In the genomic region with DNA sequence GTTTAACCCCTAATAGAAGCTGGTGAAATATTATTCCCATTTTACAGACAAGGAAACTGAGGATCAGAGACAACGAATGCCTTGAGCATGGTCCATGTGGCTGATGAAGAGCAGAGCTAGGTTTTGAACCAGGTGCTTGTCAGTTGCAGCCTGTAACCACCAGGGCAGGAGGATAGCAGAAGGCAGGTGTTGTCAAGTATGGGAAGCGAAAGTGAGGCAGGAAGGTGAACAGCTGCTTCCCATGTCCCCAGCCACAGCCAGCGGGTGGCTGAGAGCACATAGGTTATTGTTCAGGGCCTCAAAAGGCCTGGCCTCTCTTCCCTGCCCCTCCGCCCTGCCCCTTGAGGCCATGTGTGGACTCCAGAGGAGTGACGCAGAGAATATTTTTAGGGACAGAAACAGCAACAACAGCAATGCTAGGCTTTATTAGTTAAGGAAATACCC, we compare ENCODE assay signal across 8 cellular contexts. TPM values are rescaled to one million over a fixed set of nuclear protein-coding genes. Genes with fewer than 3 reads are reported as not detected.
DNase-seq lines count a peak whose midpoint lies in the region; ATAC-seq, FAIRE-seq and TF ChIP-seq lines count a peak whose summit lies in the region.

No MANE protein-coding gene starts in this region.

- no peaks in the 10 kb centered on the region for H3K79me2 ChIP-seq in OCI-LY3 (ENCODE audit: low read length)

- H3K36me3 ChIP-seq in left ventricle myocardium inferior (no peaks in the 10 kb centered on the region), OCI-LY3 (replicated peaks; ENCODE audit: low read depth, low read length) (no peaks in the 10 kb centered on the region), kidney (ENCODE audit: control insufficient read depth in 1 of 2, insufficient read depth in 2 of 2, low read length in 2 of 2) (no peaks in the 10 kb centered on the region)

- peak overlapping the region; percentile 74 for H2AFZ ChIP-seq in OCI-LY3 (ENCODE audit: low read depth, low read length)

- DNase-seq in left ventricle myocardium inferior (peak; percentile 32), cardiac septum (ENCODE audit: low spot score) (no peak), retinal pigment epithelial cell (ENCODE audit: low read depth) (no peak), C1 segment of cervical spinal cord (lab: John Stamatoyannopoulos, UW) (no peak), kidney (no peak)
- DNase-seq in stimulated activated CD4-positive, alpha-beta T cell treated with anti-CD3 and anti-CD28 coated beads, Interleukin-15, amount 100 ng/mL, for 24 hours, result no peak

- peak overlapping the region; percentile 55 for H3K4me2 ChIP-seq in OCI-LY3 (ENCODE audit: low read length)

- H3K27me3 ChIP-seq in left ventricle myocardium inferior (ENCODE audit: low read depth) (peaks cover 47% of the 10 kb centered on the region), OCI-LY3 (ENCODE audit: low read depth, low read length) (no peaks in the 10 kb centered on the region)

- no peaks in the 10 kb centered on the region for H4K20me1 ChIP-seq in OCI-LY3 (ENCODE audit: insufficient read depth, low read length)

- FAIRE-seq in kidney (lab: Jason Lieb, UNC), result no peak

- H3K9ac ChIP-seq in OCI-LY3 (ENCODE audit: low read length) (peak overlapping the region; percentile 33; the same call in 1 of the 2 replicates), kidney (ENCODE audit: low read length in 2 of 2) (no peak overlapping the region)

- TF ChIP-seq CTCF in left ventricle myocardium inferior (IDR thresholded peaks at IDR 0.05; ENCODE audit: borderline replicate concordance), result peak; percentile 41
- TF ChIP-seq CTCF in OCI-LY3 (IDR thresholded peaks at IDR 0.05; ENCODE audit: low read depth, low read length), result no peak
- peak; percentile 4 for TF ChIP-seq CTCF in retinal pigment epithelial cell (conservative IDR thresholded peaks at IDR 0.05; ENCODE audit: low read depth, low read length)
- TF ChIP-seq CTCF in kidney (IDR thresholded peaks at IDR 0.05; ENCODE audit: borderline replicate concordance, extremely low read depth, insufficient read depth), result no peak

- peak overlapping the region; percentile 36 for H3K27ac ChIP-seq in left ventricle myocardium inferior (replicated peaks)
- H3K27ac ChIP-seq in OCI-LY3 (ENCODE audit: low read length), result peak overlapping the region; percentile 40
- no peak overlapping the region for H3K27ac ChIP-seq in kidney (ENCODE audit: low read depth in 2 of 2, low read length in 2 of 2)

- H3K4me1 ChIP-seq in left ventricle myocardium inferior, result peaks cover 6% of the 10 kb centered on the region
- H3K4me1 ChIP-seq in OCI-LY3 (ENCODE audit: low read length), result peaks cover 36% of the 10 kb centered on the region
- H3K4me1 ChIP-seq in kidney (ENCODE audit: control insufficient read depth in 1 of 2, insufficient read depth in 1 of 2, low read depth in 1 of 2, low read length in 2 of 2), result no peaks in the 10 kb centered on the region

- H3K4me3 ChIP-seq in left ventricle myocardium inferior (no peak overlapping the region), OCI-LY3 (ENCODE audit: low read length) (no peak overlapping the region), retinal pigment epithelial cell (ENCODE audit: low read length) (no peak overlapping the region), kidney (ENCODE audit: low read length in 2 of 2) (no peak overlapping the region)

- H3K9me3 ChIP-seq in left ventricle myocardium inferior (replicated peaks) (no peaks in the 10 kb centered on the region), OCI-LY3 (ENCODE audit: insufficient read depth, low read length) (no peaks in the 10 kb centered on the region), kidney (ENCODE audit: control insufficient read depth in 1 of 2, low read length in 2 of 2) (no peaks in the 10 kb centered on the region)

- ATAC-seq in HG03025 (IDR thresholded peaks at IDR 0.05; ENCODE audit: low FRiP score, unreplicated experiment), result peak; percentile 90

- intact Hi-C loops in left ventricle myocardium inferior (cut with micrococcal nuclease), result no loop called here
- intact Hi-C loops in cardiac septum (cut with DNase I), result no loop called here
- intact Hi-C loops in kidney (cut with DNase I), result no loop called here

RNA-seq across cellular contexts. Expression of a gene that starts 39.6 kb away (rescaled TPM):
- total RNA-seq in left ventricle myocardium inferior, result 0.69 TPM
- 0.86 TPM for total RNA-seq in cardiac septum
- total RNA-seq in kidney, result 1.4 TPM
- polyA plus RNA-seq in kidney (ENCODE audit: insufficient read depth, low read depth, low replicate concordance), result 6.9 TPM

Comparison
In these comparisons a context has a peak if more than half of its experiments do, and no peak if none do; other contexts are left out.
1. H3K27ac ChIP-seq: peak in left ventricle myocardium inferior (single experiment) and OCI-LY3 (single experiment); none in kidney (0 of 2).
2. CTCF ChIP-seq: peak in left ventricle myocardium inferior (single experiment) and retinal pigment epithelial cell (single experiment); none in OCI-LY3 (single experiment) and kidney (single experiment).